Comparison of ENCODE assay signal across 8 cellular contexts in the genomic region with DNA sequence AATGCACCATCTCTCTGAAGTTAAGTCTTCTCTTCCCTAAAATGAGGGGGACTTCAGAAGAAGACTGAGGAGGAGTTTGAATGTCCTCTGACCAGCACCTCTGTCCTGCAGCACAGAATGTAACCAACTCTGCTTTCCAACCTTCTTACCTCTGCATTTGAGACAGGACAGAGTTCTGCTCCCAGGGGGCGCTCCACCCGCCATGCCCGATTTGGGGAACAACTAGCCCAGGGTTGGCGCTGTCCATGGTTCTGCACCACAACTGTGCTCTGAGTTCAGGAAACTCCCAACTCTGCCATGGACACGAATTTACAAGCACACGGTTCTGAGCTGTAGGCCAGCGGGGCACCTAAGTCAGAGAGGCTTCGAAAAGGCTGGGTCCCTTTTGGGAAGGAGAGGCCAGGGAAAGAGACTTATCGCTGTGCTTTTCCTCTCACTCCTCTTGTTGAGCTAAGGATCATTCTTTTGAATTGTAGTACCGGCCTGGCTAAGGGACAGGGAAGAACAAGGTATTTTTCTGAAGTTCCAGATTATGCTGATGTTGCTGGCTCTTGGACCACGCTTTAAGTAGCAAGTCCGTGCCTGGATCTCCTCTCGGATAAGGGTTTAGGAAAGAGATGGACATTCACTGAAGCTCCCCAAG. TPM values are rescaled to one million over a fixed set of nuclear protein-coding genes. Genes with fewer than 3 reads are reported as not detected.
DNase-seq lines count a peak whose midpoint lies in the region; ATAC-seq and TF ChIP-seq lines count a peak whose summit lies in the region.

No MANE protein-coding gene starts in this region.

- peak in 3 of 4 donors; percentile 65 to 83 (median 74) for ATAC-seq in heart left ventricle

- DNase-seq in DMS53 (lab: John Stamatoyannopoulos, UW) (peak; percentile 22), DMS53 treated with DMSO at 0.1 percent for 48 hours (lab: John Stamatoyannopoulos, UW; ENCODE audit: unreplicated experiment) (no peak), RKO (ENCODE audit: low spot score) (peak; percentile 85), heart left ventricle (peak; percentile 69 to 89 (median 80)), pulmonary artery endothelial cell (ENCODE audit: low read depth, low spot score) (peak; percentile 36), 8988T (no peak), NCI-H345 (lab: John Stamatoyannopoulos, UW) (no peak)
- peak in 3 of 4 experiments; percentile 6 to 29 (median 17) for DNase-seq in activated naive CD4-positive, alpha-beta T cell (lab: John Stamatoyannopoulos, UW)

- H3K4me1 ChIP-seq in heart left ventricle, result no peaks in the 10 kb centered on the region

- no peaks in the 10 kb centered on the region for H3K36me3 ChIP-seq in heart left ventricle

- H3K9me3 ChIP-seq in heart left ventricle, result peaks cover 0 to 7% (median 0%) of the 10 kb centered on the region in 12 donors

- peaks cover 0 to 16% (median 1%) of the 10 kb centered on the region in 9 donors for H3K27me3 ChIP-seq in heart left ventricle

- TF ChIP-seq CTCF in heart left ventricle (IDR thresholded peaks at IDR 0.05), result peak; percentile 28 to 62 (median 48)

- intact Hi-C loops in heart left ventricle (cut with DNase I), result loop anchor here in 1 of 10 donors (10.0 kb wide), 1 partner anchor 47 kb away; no protein-coding TSS in a partner anchor

- H3K27ac ChIP-seq in heart left ventricle, result no peak overlapping the region

- TF ChIP-seq POLR2A in heart left ventricle (IDR thresholded peaks at IDR 0.05), result no peak

- no peak overlapping the region for H3K4me3 ChIP-seq in heart left ventricle

- 19 to 26% (median 22%) methylated on average over 13 of the region's 13 CpGs for WGBS in heart left ventricle, 4 donors

RNA-seq across cellular contexts. Expression of gene SIGLEC5, which starts 22.2 kb away (rescaled TPM):
- total RNA-seq in heart left ventricle (1 to 10 TPM in 1 of 9 donors, under 1 TPM in 4, not detected in 4; 0.16 to 1.3 (median 0.24) TPM), pulmonary artery endothelial cell (not detected in 2 replicates)
- under 1 TPM in 1 of 2 donors, not detected in 1; 0.15 TPM for polyA plus RNA-seq in heart left ventricle

RNA-seq across cellular contexts. Expression of gene ZNF175, which starts 37.0 kb away (rescaled TPM):
- total RNA-seq in heart left ventricle, result 10 to 100 TPM in 3 of 9 donors, 1 to 10 TPM in 6; 2.5 to 13.7 (median 8.7) TPM
- polyA plus RNA-seq in heart left ventricle, result 1 to 10 TPM; 2.9 to 4.8 TPM
- 3.5 and 7.4 TPM in 2 replicates for total RNA-seq in pulmonary artery endothelial cell

RNA-seq across cellular contexts. Expression of gene SIGLEC14, which starts 38.6 kb away (rescaled TPM):
- total RNA-seq in heart left ventricle (10 to 100 TPM in 1 of 9 donors, 1 to 10 TPM in 4, under 1 TPM in 2, not detected in 2; 0.20 to 17.9 (median 1.3) TPM), pulmonary artery endothelial cell (not detected in 2 replicates)
- 1 to 10 TPM in 1 of 2 donors, under 1 TPM in 1; 0.27 to 1.3 TPM for polyA plus RNA-seq in heart left ventricle

Comparison
In these comparisons a context has a peak if more than half of its experiments do, and no peak if none do; other contexts are left out.
1. DNase-seq: peak in DMS53 (single experiment), RKO (single experiment), activated naive CD4-positive, alpha-beta T cell (3 of 4), heart left ventricle (5 of 5) and pulmonary artery endothelial cell (single experiment); none in DMS53 treated with DMSO at 0.1 percent for 48 hours (single experiment), 8988T (single experiment) and NCI-H345 (single experiment).